8 cellular contexts compared by ENCODE assay signal in genomic region chr19:11090014-11090263, GRCh38. TPM values are rescaled to one million over a fixed set of nuclear protein-coding genes. Genes with fewer than 3 reads are reported as not detected.
DNase-seq lines count a peak whose midpoint lies in the region; ATAC-seq and TF ChIP-seq lines count a peak whose summit lies in the region.
"Not testable (repeated sequence)": the region's sequence is repeated elsewhere in the genome, so short reads cannot be mapped to it uniquely, and the experiment has no call there.

No MANE protein-coding gene starts in this region.

- not testable (repeated sequence) for H3K27me3 ChIP-seq in SJSA1 (replicated peaks); left lung; parathyroid adenoma (ENCODE audit: control insufficient read depth, insufficient read depth, low read length); tibial artery

- H3K36me3 Mint-ChIP-seq in activated naive CD8-positive, alpha-beta T cell treated with anti-CD3 and anti-CD28 coated beads, Interleukin-2, amount 50 U/mL, for 24 hours (ENCODE audit: low read depth): peaks cover 24% of the 10 kb centered on the region

- DNase-seq in SJSA1 (ENCODE audit: low read depth in 1 of 2, low spot score in 2 of 2) (peak in 1 of 2 experiments; percentile 89), tibial artery (peak in 1 of 2 donors; percentile 28)
- not testable (repeated sequence) for DNase-seq in activated naive CD8-positive, alpha-beta T cell treated with anti-CD3 and anti-CD28 coated beads, Interleukin-2, amount 50 U/mL, for 24 hours; epithelial cell of esophagus (ENCODE audit: low read depth); left lung

- H3K4me3 Mint-ChIP-seq in activated naive CD8-positive, alpha-beta T cell treated with anti-CD3 and anti-CD28 coated beads, Interleukin-2, amount 50 U/mL, for 24 hours: peak overlapping the region; percentile 90

- peak overlapping the region; percentile 97 for H3K27ac Mint-ChIP-seq in activated naive CD8-positive, alpha-beta T cell treated with anti-CD3 and anti-CD28 coated beads, Interleukin-2, amount 50 U/mL, for 24 hours

- not testable (repeated sequence) for H3K79me2 ChIP-seq in parathyroid adenoma

- not testable (repeated sequence) for H3K9me3 Mint-ChIP-seq in activated naive CD8-positive, alpha-beta T cell treated with anti-CD3 and anti-CD28 coated beads, Interleukin-2, amount 50 U/mL, for 24 hours

- H2AFZ ChIP-seq in parathyroid adenoma: peak overlapping the region; percentile 77

- not testable (repeated sequence) for H3K9me3 ChIP-seq in ES-I3 (ENCODE audit: control insufficient read depth, insufficient read depth, low read length); SJSA1 (replicated peaks); left lung; parathyroid adenoma (ENCODE audit: control insufficient read depth, low read length); tibial artery

- TF ChIP-seq CTCF in epithelial cell of esophagus (IDR thresholded peaks at IDR 0.05; ENCODE audit: insufficient read depth, low read depth, low read length, missing control alignments); left lung (IDR thresholded peaks at IDR 0.05); parathyroid adenoma (IDR thresholded peaks at IDR 0.05); tibial artery (IDR thresholded peaks at IDR 0.05): not testable (repeated sequence)

- peak overlapping the region; percentile 67 for H3K4me3 ChIP-seq in SJSA1
- H3K4me3 ChIP-seq in epithelial cell of esophagus (ENCODE audit: low read length): peak overlapping the region; percentile 93
- H3K4me3 ChIP-seq in left lung: peak overlapping the region; percentile 57 to 75
- peak overlapping the region; percentile 54 for H3K4me3 ChIP-seq in parathyroid adenoma (ENCODE audit: low read depth, low read length)
- peak overlapping the region; percentile 59 to 78 for H3K4me3 ChIP-seq in tibial artery

- H3K4me2 ChIP-seq in parathyroid adenoma (ENCODE audit: low read length): peak overlapping the region; percentile 54

- H3K4me1 Mint-ChIP-seq in activated naive CD8-positive, alpha-beta T cell treated with anti-CD3 and anti-CD28 coated beads, Interleukin-2, amount 50 U/mL, for 24 hours: peaks cover 53% of the 10 kb centered on the region

- H3K4me1 ChIP-seq in ES-I3 (ENCODE audit: insufficient read depth, low read length) (peaks cover 18% of the 10 kb centered on the region), SJSA1 (replicated peaks) (peaks cover 60% of the 10 kb centered on the region), left lung (peaks cover 39 to 75% of the 10 kb centered on the region in 2 donors), tibial artery (peaks cover 0 to 77% (median 56%) of the 10 kb centered on the region in 4 donors)
- H3K4me1 ChIP-seq in parathyroid adenoma: not testable (repeated sequence)

- H3K36me3 ChIP-seq in ES-I3 (ENCODE audit: insufficient read depth, low read length): peaks cover 12% of the 10 kb centered on the region; the same call in 1 of the 2 replicates
- peaks cover 45% of the 10 kb centered on the region for H3K36me3 ChIP-seq in SJSA1
- H3K36me3 ChIP-seq in left lung: peaks cover 0 to 15% of the 10 kb centered on the region in 2 donors
- not testable (repeated sequence) for H3K36me3 ChIP-seq in parathyroid adenoma (ENCODE audit: control insufficient read depth, insufficient read depth, low read length); tibial artery

- ATAC-seq in HG03135 (IDR thresholded peaks at IDR 0.05; ENCODE audit: unreplicated experiment) (peak; percentile 4), left lung (peak; percentile 0)
- ATAC-seq in activated naive CD8-positive, alpha-beta T cell treated with anti-CD3 and anti-CD28 coated beads, Interleukin-2, amount 50 U/mL, for 24 hours: peak; percentile 2

- intact Hi-C loops in left lung (cut with DNase I); tibial artery (cut with DNase I; ENCODE audit: low total_unique reads): not testable (repeated sequence)

- H3K27me3 Mint-ChIP-seq in activated naive CD8-positive, alpha-beta T cell treated with anti-CD3 and anti-CD28 coated beads, Interleukin-2, amount 50 U/mL, for 24 hours: not testable (repeated sequence)

- H3K27ac ChIP-seq in SJSA1 (peak overlapping the region; percentile 97), left lung (peak overlapping the region; percentile 98 to 99), parathyroid adenoma (peak overlapping the region; percentile 77), tibial artery (peak overlapping the region; percentile 95 to 99)

- H3K9ac ChIP-seq in ES-I3 (ENCODE audit: low read depth, low read length): peak overlapping the region; percentile 84
- not testable (repeated sequence) for H3K9ac ChIP-seq in parathyroid adenoma

RNA-seq across cellular contexts. Expression of gene LDLR, which starts 0.7 kb away (rescaled TPM):
- 90.0 and 115 TPM in 2 replicates for total RNA-seq in SJSA1 (2014; rRNA removed; shearing (Covaris generic))
- 100 to 1,000 TPM; 212 to 310 TPM for total RNA-seq in left lung
